Comparison of ENCODE assay signal across 15 cellular contexts in genomic region chr20:17643531-17644188, GRCh38. TPM values are rescaled to one million over a fixed set of nuclear protein-coding genes. Genes with fewer than 3 reads are reported as not detected.
A peak's percentile ranks its signal among the peaks of the same experiment; 100 is the strongest.
DNase-seq lines count a peak whose midpoint lies in the region; ATAC-seq and TF ChIP-seq lines count a peak whose summit lies in the region.
"Had no signal": no experiment of that assay in that cellular context is flagged by ENCODE, and none has a peak within 500 bp of the region (broad histone marks: within the 10 kb centered on the region; RNA-seq: fewer than 3 reads in every experiment).

No MANE protein-coding gene starts in this region.

- in situ Hi-C loops in IMR-90 (cut with MboI; ENCODE audit: low sequenced_read_pairs): loop anchor here (25.0 kb wide), 1 partner anchor 494 kb away; the partner anchor contains the start of genes KAT14 and PET117

- H3K27ac ChIP-seq in IMR-90 (ENCODE audit: insufficient read depth, low read length) (no peak overlapping the region), endodermal cell (ENCODE audit: low read depth, low read length) (peak overlapping the region; percentile 22), stomach (peak overlapping the region; percentile 9 to 74 (median 35))

- no peak for DNase-seq in IMR-90
- no peak for DNase-seq in endodermal cell
- no peak for DNase-seq in mesothelial cell of epicardium (ENCODE audit: low spot score in 2 of 2, unreplicated experiment in 2 of 2)
- DNase-seq in stomach: no peak
- DNase-seq in NCI-H2029 (lab: John Stamatoyannopoulos, UW): no peak
- no peak for DNase-seq in activated CD8-positive, alpha-beta T cell treated with anti-CD3 and anti-CD28 coated beads for 36 hours
- DNase-seq: activated CD4-positive, alpha-beta T cell treated with anti-CD3 and anti-CD28 coated beads, Interleukin-2, amount 50 U/mL, for 48 hours; activated T-cell treated with anti-CD3 and anti-CD28 coated beads, Interleukin-2, amount 50 U/mL, for 72 hours; BE2C; EL had no signal

- H2AFZ ChIP-seq in IMR-90 (replicated peaks; ENCODE audit: low read length, poor library complexity): no peak overlapping the region

- H2BK15ac ChIP-seq in IMR-90 (ENCODE audit: low read depth, low read length): no peak overlapping the region

- H3K36me3 Mint-ChIP-seq in endodermal cell (ENCODE audit: low read depth) (peaks cover 30% of the 10 kb centered on the region), mesothelial cell of epicardium (no peaks in the 10 kb centered on the region)
- peaks cover 4% of the 10 kb centered on the region for H3K36me3 Mint-ChIP-seq in activated CD8-positive, alpha-beta T cell treated with anti-CD3 and anti-CD28 coated beads for 36 hours (ENCODE audit: low read depth)

- H4K5ac ChIP-seq in IMR-90 (ENCODE audit: low read depth, low read length): no peak overlapping the region

- no peak overlapping the region for H3K56ac ChIP-seq in IMR-90 (ENCODE audit: extremely low read depth, insufficient read depth, low read length)

- ATAC-seq in IMR-90 (ENCODE audit: low read depth) (no peak), GM18511 (IDR thresholded peaks at IDR 0.05; ENCODE audit: unreplicated experiment) (no peak)
- no peak for ATAC-seq in activated CD8-positive, alpha-beta T cell treated with anti-CD3 and anti-CD28 coated beads for 36 hours
- ATAC-seq: activated T-cell treated with anti-CD3 and anti-CD28 coated beads, Interleukin-2, amount 50 U/mL, for 72 hours; GM12878 had no signal

- no peaks in the 10 kb centered on the region for H3K9me3 Mint-ChIP-seq in endodermal cell
- H3K9me3 Mint-ChIP-seq in mesothelial cell of epicardium: no peaks in the 10 kb centered on the region
- no peaks in the 10 kb centered on the region for H3K9me3 Mint-ChIP-seq in activated CD8-positive, alpha-beta T cell treated with anti-CD3 and anti-CD28 coated beads for 36 hours
- H3K9me3 Mint-ChIP-seq: activated T-cell treated with anti-CD3 and anti-CD28 coated beads, Interleukin-2, amount 50 U/mL, for 72 hours had no signal

- H4K91ac ChIP-seq in IMR-90 (ENCODE audit: insufficient read depth, low read depth, low read length): no peak overlapping the region

- H3K18ac ChIP-seq in IMR-90 (ENCODE audit: low read depth, low read length): no peak overlapping the region

- no peak overlapping the region for H2AK5ac ChIP-seq in IMR-90 (ENCODE audit: low read depth, low read length)

- H3K4me3 Mint-ChIP-seq in endodermal cell (no peak overlapping the region), mesothelial cell of epicardium (no peak overlapping the region)
- H3K4me3 Mint-ChIP-seq in activated CD8-positive, alpha-beta T cell treated with anti-CD3 and anti-CD28 coated beads for 36 hours: no peak overlapping the region
- H3K4me3 Mint-ChIP-seq: activated T-cell treated with anti-CD3 and anti-CD28 coated beads, Interleukin-2, amount 50 U/mL, for 72 hours had no signal

- no peak overlapping the region for H3K14ac ChIP-seq in IMR-90 (replicated peaks; ENCODE audit: low read depth, low read length)

- peaks cover 24% of the 10 kb centered on the region; the same call in 1 of the 2 replicates for H3K4me1 ChIP-seq in IMR-90 (ENCODE audit: control insufficient read depth, insufficient read depth, low read length)
- peaks cover 20% of the 10 kb centered on the region for H3K4me1 ChIP-seq in endodermal cell (ENCODE audit: control insufficient read depth, insufficient read depth, low read length)
- peaks cover 50 to 97% (median 67%) of the 10 kb centered on the region in 4 donors for H3K4me1 ChIP-seq in stomach

- 80% methylated on average over 1 of the region's 10 CpGs; no CpG with 5 or more reads in 1 of the 2 experiments for WGBS in IMR-90 (ENCODE audit: extremely low coverage in 2 of 2, insufficient read length in 1 of 2), 2 experiments
- WGBS in endodermal cell (ENCODE audit: insufficient coverage in 1 of 2, insufficient read length in 1 of 2), 2 experiments: 87 to 92% methylated on average over 7 to 10 of the region's 10 CpGs
- WGBS in stomach, 5 donors: 44 to 64% (median 62%) methylated on average over 10 of the region's 10 CpGs

- intact Hi-C loops in IMR-90 (cut with micrococcal nuclease): no loop called here
- intact Hi-C loops in stomach (cut with DNase I; ENCODE audit: low total_unique reads): no loop called here
- intact Hi-C loops in activated CD8-positive, alpha-beta T cell treated with anti-CD3 and anti-CD28 coated beads for 36 hours (cut with micrococcal nuclease): no loop called here

- dilution Hi-C loops in IMR-90 (cut with HindIII; ENCODE audit: low sequenced_read_pairs, unreplicated experiment): no loop called here

- H3K9me1 ChIP-seq in IMR-90 (ENCODE audit: insufficient read depth, low read length): peaks cover 10% of the 10 kb centered on the region

- peaks cover 100% of the 10 kb centered on the region for H4K20me1 ChIP-seq in IMR-90 (ENCODE audit: insufficient read depth, low read length)

- no peaks in the 10 kb centered on the region for H3K27me3 ChIP-seq in IMR-90 (ENCODE audit: control insufficient read depth, insufficient read depth, low read length)
- H3K27me3 ChIP-seq in endodermal cell (ENCODE audit: control insufficient read depth, insufficient read depth, low read length, poor library complexity, severe bottlenecking): no peaks in the 10 kb centered on the region
- H3K27me3 ChIP-seq in stomach: no peaks in the 10 kb centered on the region
- H3K27me3 ChIP-seq: BE2C had no signal

- TF ChIP-seq POLR2A in IMR-90 (IDR thresholded peaks at IDR 0.05; ENCODE audit: low read depth, low read length) (no peak), stomach (IDR thresholded peaks at IDR 0.05) (no peak)

- no peak for TF ChIP-seq EP300 in stomach (IDR thresholded peaks at IDR 0.05)

- 0 out of 2 replicates have a peak overlapping the region, but pooled peaks have one; percentile 45 for H3K23ac ChIP-seq in IMR-90 (ENCODE audit: low read depth, low read length)

- no peak overlapping the region for H3K9ac ChIP-seq in IMR-90 (ENCODE audit: low read depth, low read length)
- no peak overlapping the region for H3K9ac ChIP-seq in endodermal cell (ENCODE audit: extremely low read depth, low read length, poor library complexity, severe bottlenecking)

- peaks cover 58% of the 10 kb centered on the region for H3K36me3 ChIP-seq in IMR-90 (ENCODE audit: control insufficient read depth, insufficient read depth, low read length)
- peaks cover 82% of the 10 kb centered on the region for H3K36me3 ChIP-seq in endodermal cell (ENCODE audit: control insufficient read depth, insufficient read depth, low read length)
- peaks cover 35 to 47% (median 44%) of the 10 kb centered on the region in 4 donors for H3K36me3 ChIP-seq in stomach
- H3K36me3 ChIP-seq: BE2C had no signal

- H3K4me3 ChIP-seq in IMR-90 (ENCODE audit: insufficient read depth, low read depth, low read length) (no peak overlapping the region), endodermal cell (ENCODE audit: low read length) (no peak overlapping the region), stomach (no peak overlapping the region)
- H3K4me3 ChIP-seq: GM12878, lung had no signal

- POLR2A ChIA-PET in IMR-90 (lab: Charles Lee; ENCODE audit: unreplicated experiment): no interaction called here
- POLR2A ChIA-PET in activated CD8-positive, alpha-beta T cell treated with anti-CD3 and anti-CD28 coated beads for 36 hours (lab: Charles Lee): interaction anchor here (0.7 kb wide), 1 partner anchor 23 kb away, joined by 3 read pairs; no protein-coding TSS in a partner anchor

- no peak overlapping the region for H3K4ac ChIP-seq in IMR-90 (ENCODE audit: low read depth, low read length)

- H3K27ac Mint-ChIP-seq in endodermal cell: peak overlapping the region; percentile 52
- H3K27ac Mint-ChIP-seq in mesothelial cell of epicardium: peak overlapping the region; percentile 16
- H3K27ac Mint-ChIP-seq in activated CD8-positive, alpha-beta T cell treated with anti-CD3 and anti-CD28 coated beads for 36 hours: no peak overlapping the region
- H3K27ac Mint-ChIP-seq: activated T-cell treated with anti-CD3 and anti-CD28 coated beads, Interleukin-2, amount 50 U/mL, for 72 hours had no signal

- H2BK5ac ChIP-seq in IMR-90 (ENCODE audit: low read depth, low read length, poor library complexity, severe bottlenecking): no peak overlapping the region

- no peak for TF ChIP-seq RAD21 in IMR-90 (IDR thresholded peaks at IDR 0.05; ENCODE audit: low read length)

- no peak overlapping the region for H2BK120ac ChIP-seq in IMR-90 (ENCODE audit: low read depth, low read length)

- H3K27me3 Mint-ChIP-seq in endodermal cell (ENCODE audit: insufficient read depth): no peaks in the 10 kb centered on the region
- H3K27me3 Mint-ChIP-seq in mesothelial cell of epicardium (ENCODE audit: low read depth): no peaks in the 10 kb centered on the region
- H3K27me3 Mint-ChIP-seq in activated CD8-positive, alpha-beta T cell treated with anti-CD3 and anti-CD28 coated beads for 36 hours: no peaks in the 10 kb centered on the region

- no peak for TF ChIP-seq CTCF in IMR-90 (conservative IDR thresholded peaks at IDR 0.05; ENCODE audit: low read depth, low read length)
- TF ChIP-seq CTCF in endodermal cell (conservative IDR thresholded peaks at IDR 0.05): no peak
- TF ChIP-seq CTCF in mesothelial cell of epicardium (IDR thresholded peaks at IDR 0.05; ENCODE audit: unreplicated experiment): no peak
- TF ChIP-seq CTCF in stomach (IDR thresholded peaks at IDR 0.05): no peak
- no peak for TF ChIP-seq CTCF in activated CD8-positive, alpha-beta T cell treated with anti-CD3 and anti-CD28 coated beads for 36 hours (IDR thresholded peaks at IDR 0.05)

- H3K79me1 ChIP-seq in IMR-90 (ENCODE audit: low read depth in 1 of 2, low read length in 2 of 2): peaks cover 24 to 97% of the 10 kb centered on the region in 2 experiments

- no peak overlapping the region for H3K4me2 ChIP-seq in IMR-90 (ENCODE audit: low read depth, low read length)

- CTCF ChIA-PET in IMR-90 (lab: Yijun Ruan, JAX): no interaction called here
- CTCF ChIA-PET in activated CD8-positive, alpha-beta T cell treated with anti-CD3 and anti-CD28 coated beads for 36 hours (lab: Charles Lee): interaction anchor here (1.3 to 1.5 kb wide), 2 partner anchors 39 to 353 kb away, joined by 3 read pairs; no protein-coding TSS in a partner anchor

- H3K9me3 ChIP-seq in IMR-90 (ENCODE audit: control insufficient read depth, insufficient read depth, low read length) (no peaks in the 10 kb centered on the region), endodermal cell (ENCODE audit: control insufficient read depth, low read length) (no peaks in the 10 kb centered on the region), stomach (no peaks in the 10 kb centered on the region)
- H3K9me3 ChIP-seq: BE2C had no signal

- no peak overlapping the region for H2AK9ac ChIP-seq in IMR-90 (replicated peaks; ENCODE audit: low read depth, low read length, poor library complexity)

- no TSS peak for BruUV-seq in IMR-90 (replicated peaks; lab: Mats Ljungman, UMichigan)

- H3K4me1 Mint-ChIP-seq in endodermal cell (peaks cover 9% of the 10 kb centered on the region), mesothelial cell of epicardium (peaks cover 19% of the 10 kb centered on the region)
- H3K4me1 Mint-ChIP-seq in activated CD8-positive, alpha-beta T cell treated with anti-CD3 and anti-CD28 coated beads for 36 hours (ENCODE audit: low read depth): no peaks in the 10 kb centered on the region

- no peak overlapping the region for H4K8ac ChIP-seq in IMR-90 (ENCODE audit: low read depth in 2 of 2, low read length in 2 of 2)

- H2BK20ac ChIP-seq in IMR-90 (ENCODE audit: low read depth, low read length): no peak overlapping the region

RNA-seq across cellular contexts. Expression of gene RRBP1, which starts 38.4 kb away (rescaled TPM):
- 90.2 and 99.7 TPM in 2 replicates for total RNA-seq in IMR-90 (2012; rRNA removed)
- 135 and 136 TPM in 2 replicates for polyA plus RNA-seq in IMR-90 (2012; rRNA removed)
- 134 and 143 TPM in 2 replicates for polyA plus RNA-seq in IMR-90 (2012; cell fraction: cytosol; rRNA removed)
- polyA plus RNA-seq in IMR-90 (2012; cell fraction: nucleus; rRNA removed; ENCODE audit: low replicate concordance): 216 and 234 TPM in 2 replicates
- 100 to 1,000 TPM; 191 to 212 TPM for total RNA-seq in endodermal cell
- polyA plus RNA-seq in endodermal cell (2013, experiment 1 of 2): 54.2 TPM
- polyA plus RNA-seq in endodermal cell (2013, experiment 2 of 2): 58.4 TPM
- total RNA-seq in mesothelial cell of epicardium: 211 to 212 TPM (median 211 TPM) in 3 replicates
- total RNA-seq in stomach: 100 to 1,000 TPM; 125 to 456 (median 251) TPM
- polyA plus RNA-seq in stomach: 10 to 100 TPM; 34.4 to 79.6 (median 74.6) TPM
- total RNA-seq in activated CD8-positive, alpha-beta T cell treated with anti-CD3 and anti-CD28 coated beads for 36 hours: 10 to 100 TPM; 35.2 to 35.9 TPM

RNA-seq across cellular contexts. Expression of gene BANF2, which starts 56.1 kb away (rescaled TPM):
- not detected in 2 replicates for total RNA-seq in IMR-90 (2012; rRNA removed)
- not detected in 2 replicates for polyA plus RNA-seq in IMR-90 (2012; rRNA removed)
- not detected in 2 replicates for polyA plus RNA-seq in IMR-90 (2012; cell fraction: cytosol; rRNA removed)
- not detected in 2 replicates for polyA plus RNA-seq in IMR-90 (2012; cell fraction: nucleus; rRNA removed; ENCODE audit: low replicate concordance)
- not detected for total RNA-seq in endodermal cell
- not detected for polyA plus RNA-seq in endodermal cell (2013, experiment 1 of 2)
- not detected for polyA plus RNA-seq in endodermal cell (2013, experiment 2 of 2)
- total RNA-seq in mesothelial cell of epicardium: not detected in 3 replicates
- not detected for total RNA-seq in stomach
- not detected for polyA plus RNA-seq in stomach
- not detected for total RNA-seq in activated CD8-positive, alpha-beta T cell treated with anti-CD3 and anti-CD28 coated beads for 36 hours
- total RNA-seq: activated T-cell treated with anti-CD3 and anti-CD28 coated beads, Interleukin-2, amount 50 U/mL, for 72 hours; GM12878; lung; SK-MEL-5; temporal lobe had no signal
- polyA plus RNA-seq: GM12878, lung had no signal
